ENCODE assay signal across 8 cellular contexts in the genomic region with DNA sequence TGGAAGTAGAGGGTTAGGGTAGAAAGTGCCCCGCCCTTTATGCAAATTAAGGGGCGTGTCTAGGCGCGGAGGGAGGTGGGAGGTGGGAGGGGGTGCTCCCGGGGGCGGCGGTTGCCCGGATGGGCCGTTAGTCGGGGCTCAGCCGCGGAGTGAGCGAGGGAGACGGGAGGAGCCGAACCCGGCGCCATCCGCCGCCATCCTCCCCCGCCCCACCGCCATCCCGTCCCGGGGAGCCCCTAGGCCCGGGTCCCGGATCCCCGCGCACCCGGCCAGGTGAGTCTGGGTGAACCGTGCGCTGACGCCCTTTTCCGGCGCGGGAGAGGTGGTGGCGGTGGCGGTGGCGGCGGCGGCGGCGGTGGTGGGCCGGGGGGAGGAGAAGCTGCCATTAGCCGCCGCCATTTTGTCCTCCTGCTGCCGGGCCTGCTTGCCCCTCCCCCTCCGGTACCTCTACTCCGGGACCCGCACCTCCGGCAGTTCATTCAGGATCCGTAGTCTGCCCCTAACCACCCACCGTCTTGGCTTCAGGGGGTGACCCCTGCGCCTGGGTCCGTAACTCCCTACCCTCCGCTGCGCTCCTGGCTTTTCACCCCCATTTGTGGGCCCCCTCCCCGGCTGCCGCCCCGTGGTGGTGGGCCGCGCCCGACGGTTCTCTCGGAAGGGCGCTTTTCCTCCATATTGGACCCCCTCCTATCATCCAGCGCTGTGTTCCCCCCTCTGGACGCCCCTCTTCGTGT. TPM values are rescaled to one million over a fixed set of nuclear protein-coding genes. Genes with fewer than 3 reads are reported as not detected.
A peak's percentile ranks its signal among the peaks of the same experiment; 100 is the strongest.
DNase-seq lines count a peak whose midpoint lies in the region; ATAC-seq and TF ChIP-seq lines count a peak whose summit lies in the region.

TSS of gene PRRC2A (plus strand) at position 130 of the 734 bp plus-strand sequence. CDS start 2,075 bp downstream, outside the sequence.

- H3K9me2 ChIP-seq in PC-9 (ENCODE audit: insufficient read depth): no peaks in the 10 kb centered on the region

- H2BK12ac ChIP-seq in trophoblast cell (ENCODE audit: low read length): peak within 1 kb of the TSS; percentile 33

- peak within 1 kb of the TSS; percentile 99 for H3K9ac ChIP-seq in trophoblast cell (ENCODE audit: low read length)

- ATAC-seq in GM21423 (IDR thresholded peaks at IDR 0.05; ENCODE audit: unreplicated experiment) (peak; percentile 17), Right ventricle myocardium inferior (peak; percentile 42), aorta (ENCODE audit: low FRiP score) (peak; percentile 95)

- H3K79me2 ChIP-seq in PC-9 (ENCODE audit: low read depth) (peaks cover 49% of the 10 kb centered on the region), trophoblast cell (ENCODE audit: control insufficient read depth, insufficient read depth, low read length, poor library complexity) (peaks cover 17% of the 10 kb centered on the region)

- peak within 1 kb of the TSS; percentile 81 for H4K12ac ChIP-seq in trophoblast cell (ENCODE audit: low read depth, low read length)

- no peaks in the 10 kb centered on the region for H3K27me3 Mint-ChIP-seq in activated naive CD4-positive, alpha-beta T cell treated with anti-CD3 and anti-CD28 coated beads for 36 hours (ENCODE audit: low read depth)

- peak within 1 kb of the TSS; percentile 26 for H2AK5ac ChIP-seq in trophoblast cell (ENCODE audit: low read length)

- peak within 1 kb of the TSS; percentile 97 for H3K27ac Mint-ChIP-seq in activated naive CD4-positive, alpha-beta T cell treated with anti-CD3 and anti-CD28 coated beads for 36 hours

- H2AFZ ChIP-seq in PC-9: peak within 1 kb of the TSS; percentile 88
- H2AFZ ChIP-seq in trophoblast cell (ENCODE audit: insufficient read depth, low read length, poor library complexity): peak within 1 kb of the TSS; percentile 75

- peaks cover 27% of the 10 kb centered on the region for H3F3A ChIP-seq in PC-9 (ENCODE audit: insufficient read depth, low read depth)

- no peaks in the 10 kb centered on the region for H3K9me3 Mint-ChIP-seq in activated naive CD4-positive, alpha-beta T cell treated with anti-CD3 and anti-CD28 coated beads for 36 hours

- no peak for TF ChIP-seq CTCF in PC-9 (conservative IDR thresholded peaks at IDR 0.05)

- H2BK5ac ChIP-seq in trophoblast cell (ENCODE audit: low read depth, low read length, poor library complexity): peak within 1 kb of the TSS; percentile 81

- no CpG with 5 or more reads among the region's 67 CpGs for WGBS in trophoblast cell (ENCODE audit: extremely low coverage, insufficient coverage, insufficient read length)
- 0% methylated on average over 25 to 67 of the region's 67 CpGs for WGBS in aorta, 2 donors

- H3K36me3 Mint-ChIP-seq in activated naive CD4-positive, alpha-beta T cell treated with anti-CD3 and anti-CD28 coated beads for 36 hours (ENCODE audit: low read depth): peaks cover 58% of the 10 kb centered on the region

- peak within 1 kb of the TSS; percentile 83 for H3K4me3 Mint-ChIP-seq in activated naive CD4-positive, alpha-beta T cell treated with anti-CD3 and anti-CD28 coated beads for 36 hours

- peak within 1 kb of the TSS; percentile 58 for H3K18ac ChIP-seq in trophoblast cell (ENCODE audit: low read length)

- H4K20me1 ChIP-seq in PC-9 (ENCODE audit: insufficient read depth): peaks cover 3% of the 10 kb centered on the region; the same call in 1 of the 2 replicates

- peak within 1 kb of the TSS; percentile 92 for H4K8ac ChIP-seq in trophoblast cell (ENCODE audit: low read depth, low read length)

- intact Hi-C loops in PC-9 (cut with micrococcal nuclease; ENCODE audit: unreplicated experiment) (loop anchor here (1.0 to 2.0 kb wide), 2 partner anchors 18 to 32 kb away; partner anchors contain the start of gene BAG6), Right ventricle myocardium inferior (cut with DNase I) (loop anchor here (1.0 to 5.0 kb wide), 4 partner anchors 32 to 282 kb away; partner anchors contain the start of genes ABHD16A, BAG6, DDX39B and ZBTB12), aorta (cut with DNase I) (loop anchor here (5.0 kb wide), 2 partner anchors 42 to 1958 kb away; partner anchors contain the start of genes C6orf47 (in 1 of the 2) and GPANK1 (in 1 of the 2))
- intact Hi-C loops in activated naive CD4-positive, alpha-beta T cell treated with anti-CD3 and anti-CD28 coated beads for 36 hours (cut with micrococcal nuclease): loop anchor here (1.0 kb wide), 11 partner anchors 32 to 243 kb away; partner anchors contain the start of genes ABHD16A, BAG6 and NFKBIL1

- DNase-seq in DMS153 (lab: John Stamatoyannopoulos, UW): peak; percentile 51
- DNase-seq in HUDEP-2 (lab: John Stamatoyannopoulos, UW; ENCODE audit: unreplicated experiment in 76 of 76): peak in 62 of 76 experiments; percentile 35 to 100 (median 82)
- DNase-seq in PC-9: no peak
- peak; percentile 84 for DNase-seq in activated naive CD4-positive, alpha-beta T cell treated with anti-CD3 and anti-CD28 coated beads for 36 hours
- peak; percentile 90 for DNase-seq in Right ventricle myocardium inferior (ENCODE audit: missing footprints)
- peak; percentile 47 to 65 for DNase-seq in trophoblast cell
- peak in 1 of 2 donors; percentile 97 for DNase-seq in aorta

- H3K23ac ChIP-seq in trophoblast cell (ENCODE audit: low read length): no peak within 1 kb of the TSS

- H3K9me3 ChIP-seq in PC-9 (ENCODE audit: insufficient read depth, low read depth) (no peaks in the 10 kb centered on the region), trophoblast cell (ENCODE audit: insufficient read depth, low read depth, low read length) (no peaks in the 10 kb centered on the region), aorta (ENCODE audit: control insufficient read depth, low read length) (no peaks in the 10 kb centered on the region)

- no TSS peak for BruUV-seq in PC-9 (replicated peaks; lab: Mats Ljungman, UMichigan)

- CTCF ChIA-PET in PC-9 (lab: Charles Lee): no interaction called here
- CTCF ChIA-PET in activated naive CD4-positive, alpha-beta T cell treated with anti-CD3 and anti-CD28 coated beads for 36 hours (lab: Charles Lee): interaction anchor here (0.6 to 1.1 kb wide), 3 partner anchors 12 to 126 kb away, joined by 3 to 7 read pairs (median 4); no protein-coding TSS in a partner anchor

- H3K4me2 ChIP-seq in PC-9: peak within 1 kb of the TSS; percentile 87
- H3K4me2 ChIP-seq in trophoblast cell (ENCODE audit: low read length): peak within 1 kb of the TSS; percentile 97

- H4K91ac ChIP-seq in trophoblast cell (ENCODE audit: low read depth, low read length): peak within 1 kb of the TSS; percentile 87

- H3K79me1 ChIP-seq in trophoblast cell (ENCODE audit: low read length): peaks cover 7% of the 10 kb centered on the region

- H3K4me1 Mint-ChIP-seq in activated naive CD4-positive, alpha-beta T cell treated with anti-CD3 and anti-CD28 coated beads for 36 hours (ENCODE audit: low read depth): peaks cover 50% of the 10 kb centered on the region

- H3K27ac ChIP-seq in PC-9: peak within 1 kb of the TSS; percentile 81
- H3K27ac ChIP-seq in trophoblast cell (ENCODE audit: low read depth, low read length): peak within 1 kb of the TSS; percentile 92
- H3K27ac ChIP-seq in aorta (ENCODE audit: low read depth in 1 of 2, low read length in 2 of 2): peak within 1 kb of the TSS; percentile 89 to 91

- H3K4me3 ChIP-seq in PC-9 (peak within 1 kb of the TSS; percentile 87), trophoblast cell (ENCODE audit: low read depth, low read length) (peak within 1 kb of the TSS; percentile 92), aorta (ENCODE audit: low read length in 2 of 2) (peak within 1 kb of the TSS; percentile 87 to 88)

- H3K27me3 ChIP-seq in PC-9 (ENCODE audit: insufficient read depth, low read depth): no peaks in the 10 kb centered on the region
- H3K27me3 ChIP-seq in trophoblast cell (ENCODE audit: insufficient read depth, low read length): no peaks in the 10 kb centered on the region
- H3K27me3 ChIP-seq in aorta (ENCODE audit: control insufficient read depth in 1 of 2, insufficient read depth in 2 of 2, low read length in 1 of 2): no peaks in the 10 kb centered on the region

- peak within 1 kb of the TSS; percentile 67 for H2BK120ac ChIP-seq in trophoblast cell (ENCODE audit: insufficient read depth, low read length, poor library complexity)

- peaks cover 36% of the 10 kb centered on the region for H3K36me3 ChIP-seq in PC-9 (ENCODE audit: low read depth)
- H3K36me3 ChIP-seq in trophoblast cell (ENCODE audit: control insufficient read depth in 1 of 2, insufficient read depth in 2 of 2, low read length in 2 of 2): peaks cover 27% of the 10 kb centered on the region in 2 experiments
- H3K36me3 ChIP-seq in aorta (ENCODE audit: control insufficient read depth in 1 of 2, insufficient read depth in 2 of 2, low read length in 1 of 2): peaks cover 7% of the 10 kb centered on the region in 2 donors

- POLR2A ChIA-PET in PC-9 (lab: Charles Lee; ENCODE audit: unreplicated experiment): interaction anchor here (0.6 to 1.0 kb wide), 4 partner anchors 14 to 80 kb away, joined by 3 to 16 read pairs (median 4); no protein-coding TSS in a partner anchor

- peak within 1 kb of the TSS; percentile 73 for H3K14ac ChIP-seq in trophoblast cell (ENCODE audit: low read length)

- peaks cover 20% of the 10 kb centered on the region for H3K4me1 ChIP-seq in PC-9 (replicated peaks; ENCODE audit: insufficient read depth)
- peaks cover 4 to 7% of the 10 kb centered on the region in 2 experiments for H3K4me1 ChIP-seq in trophoblast cell (ENCODE audit: control insufficient read depth in 1 of 2, insufficient read depth in 2 of 2, low read length in 2 of 2)
- H3K4me1 ChIP-seq in aorta (ENCODE audit: control insufficient read depth in 1 of 2, insufficient read depth in 2 of 2, low read length in 2 of 2): no peaks in the 10 kb centered on the region

- peak within 1 kb of the TSS; percentile 75 for H3K4ac ChIP-seq in trophoblast cell (ENCODE audit: low read depth, low read length)

RNA-seq across cellular contexts. Expression of gene PRRC2A, which starts in this region (rescaled TPM):
- total RNA-seq in PC-9 (2021) (182 and 192 TPM in 2 replicates), Right ventricle myocardium inferior (82.7 TPM), aorta (100 to 1,000 TPM; 154 to 164 TPM)
- 100 to 1,000 TPM; 283 to 304 TPM for total RNA-seq in activated naive CD4-positive, alpha-beta T cell treated with anti-CD3 and anti-CD28 coated beads for 36 hours
- 98.0 and 98.6 TPM in 2 replicates for polyA plus RNA-seq in trophoblast cell (2013)
- 100 to 1,000 TPM in 1 of 2 donors, 10 to 100 TPM in 1; 28.5 to 152 TPM for polyA plus RNA-seq in aorta

Comparison
In these comparisons a context has a peak if more than half of its experiments do, and no peak if none do; other contexts are left out.
1. DNase-seq: peak in DMS153 (single experiment), HUDEP-2 (62 of 76), activated naive CD4-positive, alpha-beta T cell treated with anti-CD3 and anti-CD28 coated beads for 36 hours (single experiment), Right ventricle myocardium inferior (single experiment) and trophoblast cell (2 of 2); none in PC-9 (0 of 2).
2. ATAC-seq: peak in every context shown above with its lines; median percentile 95 in aorta; 42 in Right ventricle myocardium inferior; 17 in GM21423.
3. Peak in every context shown above with its lines, with median percentiles within 50 percentile points of each other: H3K27ac ChIP-seq and H3K4me3 ChIP-seq.